ENCODE assay signal across 22 cellular contexts in the genomic region with DNA sequence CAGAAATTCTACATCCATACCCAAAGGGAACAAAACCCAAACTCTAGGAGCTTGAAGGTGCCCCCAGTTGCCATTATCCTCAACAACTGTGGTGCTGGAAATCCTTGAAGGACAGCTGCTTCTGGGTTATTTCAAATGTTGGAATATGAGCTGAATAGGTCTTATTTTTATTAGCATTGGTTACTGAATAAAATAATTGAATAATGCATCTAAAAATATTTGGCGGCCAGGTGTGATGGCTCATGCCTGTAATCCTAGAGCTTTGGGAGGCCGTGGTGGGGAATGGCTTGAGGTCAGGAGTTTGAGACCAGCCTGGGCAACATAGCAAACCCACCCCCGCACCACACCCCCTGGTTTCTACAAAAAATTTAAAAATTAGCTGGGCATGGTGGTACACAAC. TPM values are rescaled to one million over a fixed set of nuclear protein-coding genes. Genes with fewer than 3 reads are reported as not detected.
"Had no signal": no experiment of that assay in that cellular context is flagged by ENCODE, and none has a peak within 500 bp of the region (broad histone marks: within the 10 kb centered on the region; RNA-seq: fewer than 3 reads in every experiment).

No MANE protein-coding gene starts in this region.

- H3K27ac ChIP-seq: HL-60 had no signal

- FAIRE-seq: HTR-8/SVneo, RCC 7860 had no signal

- DNase-seq: KBM-7, MV-4-11, NCI-H1048, NCI-H1105, NCI-H1417, NCI-H1436 treated with DMSO at 0.1 percent for 48 hours, NCI-H1694, NCI-H187 treated with DMSO at 0.1 percent for 48 hours, NCI-H2029 treated with DMSO at 0.1 percent for 48 hours, NCI-H2107, NCI-H2171, NCI-H510A, NCI-H524 treated with DMSO at 0.1 percent for 48 hours, NCI-H69, NCI-H774, Right ventricle myocardium superior, RPMI8226, SIG-M5 had no signal

RNA-seq across cellular contexts. Expression of gene PAMR1, which starts 10.9 kb away (rescaled TPM):
- total RNA-seq: SK-MEL-5 had no signal
